In the genomic region with DNA sequence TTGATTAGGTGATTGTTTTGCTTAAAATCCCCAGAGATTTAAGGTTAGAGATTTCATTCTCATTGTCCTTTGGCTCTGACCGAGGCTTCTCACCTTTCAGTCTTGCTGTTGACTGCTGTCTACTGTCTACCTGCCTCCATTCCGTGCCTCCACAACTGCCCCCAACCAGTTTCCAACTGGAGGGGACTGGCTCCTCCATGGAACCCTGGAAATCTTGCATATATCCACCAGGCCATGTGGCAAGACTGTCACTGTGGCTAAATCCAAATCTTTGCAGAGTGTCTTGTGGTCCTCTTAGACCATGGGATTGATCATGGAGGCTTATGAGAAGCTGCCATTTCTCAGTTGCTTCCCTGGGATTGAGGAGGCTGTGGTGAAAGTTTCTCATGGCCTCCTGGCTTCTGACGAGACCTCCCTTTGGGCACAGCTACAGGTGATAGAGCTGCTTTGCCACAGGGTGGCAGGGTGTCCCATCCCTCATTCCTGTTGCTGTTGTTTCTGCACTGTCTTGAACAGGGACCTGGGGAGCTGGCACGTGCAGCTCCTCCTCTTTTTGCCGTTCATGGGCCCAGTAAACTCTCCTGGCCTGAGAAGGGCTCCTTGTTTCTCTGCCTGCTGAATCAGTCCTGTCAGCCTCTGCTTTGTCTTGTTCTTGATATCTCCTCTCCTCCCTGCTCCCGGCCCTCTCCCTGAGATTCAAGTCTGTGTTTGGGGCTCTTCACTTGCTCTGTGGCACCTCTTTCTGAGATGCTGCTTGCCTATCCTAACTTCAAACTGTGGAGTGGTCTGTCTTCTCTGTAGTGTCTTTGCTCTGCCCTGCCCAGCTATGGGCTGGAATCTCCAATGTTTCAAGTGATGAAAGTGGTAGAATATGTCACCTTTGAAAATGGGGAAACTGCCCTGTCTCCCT, we compare ENCODE assay signal across 12 cellular contexts.
DNase-seq lines count a peak whose midpoint lies in the region; ATAC-seq and TF ChIP-seq lines count a peak whose summit lies in the region.
"Had no signal": no experiment of that assay in that cellular context is flagged by ENCODE, and none has a peak within 500 bp of the region (broad histone marks: within the 10 kb centered on the region; RNA-seq: fewer than 3 reads in every experiment).

No MANE protein-coding gene starts in this region.

- POLR2A ChIA-PET in MCF 10A (lab: Yijun Ruan, JAX) (interaction anchor here (1.1 kb wide), 1 partner anchor 17 kb away, joined by 3 read pairs; no protein-coding TSS in a partner anchor), HEK293T (lab: Yijun Ruan, JAX) (no interaction called here)

- no TSS peak for BruUV-seq in MCF 10A (replicated peaks; lab: Mats Ljungman, UMichigan)

- no peak overlapping the region for H3K4me3 Mint-ChIP-seq in MCF 10A (ENCODE audit: unreplicated experiment)
- H3K4me3 Mint-ChIP-seq: activated T-cell treated with anti-CD3 and anti-CD28 coated beads, Interleukin-2, amount 50 U/mL, for 4 hours had no signal

- H3K4me1 Mint-ChIP-seq in MCF 10A (ENCODE audit: insufficient read depth, unreplicated experiment), result no peaks in the 10 kb centered on the region

- intact Hi-C loops in MCF 10A (cut with micrococcal nuclease), result no loop called here
- intact Hi-C loops in breast epithelium (cut with DNase I; ENCODE audit: low total_unique reads), result no loop called here
- intact Hi-C loops in tibial artery (cut with DNase I; ENCODE audit: low total_unique reads), result no loop called here

- no peaks in the 10 kb centered on the region for H3K36me3 ChIP-seq in breast epithelium
- H3K36me3 ChIP-seq in tibial artery, result no peaks in the 10 kb centered on the region
- H3K36me3 ChIP-seq: upper lobe of left lung had no signal

- H3K4me3 ChIP-seq in breast epithelium (no peak overlapping the region), tibial artery (no peak overlapping the region)
- H3K4me3 ChIP-seq: upper lobe of left lung had no signal

- TF ChIP-seq POLR2A in breast epithelium (IDR thresholded peaks at IDR 0.05), result no peak

- H3K36me3 Mint-ChIP-seq in MCF 10A (ENCODE audit: insufficient read depth, unreplicated experiment), result peaks cover 4% of the 10 kb centered on the region

- ATAC-seq in GM21423 (IDR thresholded peaks at IDR 0.05; ENCODE audit: unreplicated experiment), result no peak
- ATAC-seq: activated T-cell treated with anti-CD3 and anti-CD28 coated beads, Interleukin-2, amount 50 U/mL, for 4 hours had no signal

- TF ChIP-seq CTCF in MCF 10A (IDR thresholded peaks at IDR 0.05; ENCODE audit: unreplicated experiment) (no peak), breast epithelium (IDR thresholded peaks at IDR 0.05) (no peak), tibial artery (IDR thresholded peaks at IDR 0.05) (no peak)

- no peaks in the 10 kb centered on the region for H3K27me3 Mint-ChIP-seq in MCF 10A (ENCODE audit: insufficient read depth, unreplicated experiment)

- no peaks in the 10 kb centered on the region for H3K27me3 ChIP-seq in breast epithelium
- H3K27me3 ChIP-seq in tibial artery, result no peaks in the 10 kb centered on the region
- H3K27me3 ChIP-seq: upper lobe of left lung had no signal

- H3K9me3 ChIP-seq in breast epithelium (peaks cover 0 to 2% of the 10 kb centered on the region in 2 donors), tibial artery (no peaks in the 10 kb centered on the region)
- H3K9me3 ChIP-seq: upper lobe of left lung had no signal

- DNase-seq in MCF 10A (ENCODE audit: unreplicated experiment), result peak; percentile 7
- no peak for DNase-seq in breast epithelium (ENCODE audit: low spot score in 2 of 2)
- DNase-seq in SK-N-DZ (ENCODE audit: low spot score), result peak; percentile 40
- DNase-seq in iPS DF 19.7 (ENCODE audit: low read depth, low spot score), result peak; percentile 2
- DNase-seq in tibial artery, result no peak
- no peak for DNase-seq in HEK293T (ENCODE audit: extremely low spot score)
- no peak for DNase-seq in kidney glomerular epithelial cell (lab: John Stamatoyannopoulos, UW)
- DNase-seq: activated T-cell treated with anti-CD3 and anti-CD28 coated beads, Interleukin-2, amount 50 U/mL, for 4 hours; DMS79; MV-4-11; upper lobe of left lung had no signal

- H3K27ac Mint-ChIP-seq in MCF 10A (ENCODE audit: low read depth, unreplicated experiment), result no peak overlapping the region

- H3K27ac ChIP-seq in breast epithelium (no peak overlapping the region), tibial artery (peak overlapping the region; percentile 70 to 82)
- H3K27ac ChIP-seq: upper lobe of left lung had no signal

- H3K9me3 Mint-ChIP-seq in MCF 10A (ENCODE audit: unreplicated experiment), result peaks cover 7% of the 10 kb centered on the region

- CTCF ChIA-PET in MCF 10A (lab: Yijun Ruan, JAX) (interaction anchor here (0.8 to 1.1 kb wide), 2 partner anchors 24 to 246 kb away, joined by 3 read pairs; no protein-coding TSS in a partner anchor), HEK293T (lab: Yijun Ruan, JAX) (interaction anchor here (0.6 to 0.7 kb wide), 3 partner anchors 11 to 361 kb away, joined by 3 to 4 read pairs (median 4); no protein-coding TSS in a partner anchor)

- peaks cover 0 to 8% of the 10 kb centered on the region in 2 donors for H3K4me1 ChIP-seq in breast epithelium
- peaks cover 0 to 80% (median 41%) of the 10 kb centered on the region in 4 donors for H3K4me1 ChIP-seq in tibial artery

TF ChIP-seq in HEK293T, 16 proteins besides CTCF, POLR2A, EP300 and RAD21:
- TF ChIP-seq ZNF384 (IDR thresholded peaks at IDR 0.05) (no peak), CTBP1 (IDR thresholded peaks at IDR 0.05; ENCODE audit: borderline replicate concordance) (no peak), HDGF (IDR thresholded peaks at IDR 0.05; ENCODE audit: borderline replicate concordance) (no peak), FOXM1 (IDR thresholded peaks at IDR 0.05; ENCODE audit: borderline replicate concordance) (no peak), BHLHE40 (IDR thresholded peaks at IDR 0.05; ENCODE audit: borderline replicate concordance) (no peak), ARNT (IDR thresholded peaks at IDR 0.05) (no peak)

Comparison
In these comparisons a context has a peak if more than half of its experiments do, and no peak if none do; other contexts are left out.
1. DNase-seq: peak in MCF 10A (single experiment), SK-N-DZ (single experiment) and iPS DF 19.7 (single experiment); none in breast epithelium (0 of 2), tibial artery (0 of 2), HEK293T (single experiment) and kidney glomerular epithelial cell (single experiment).
2. H3K27ac ChIP-seq: peak in tibial artery (2 of 2); none in breast epithelium (0 of 2).